In the genomic region with DNA sequence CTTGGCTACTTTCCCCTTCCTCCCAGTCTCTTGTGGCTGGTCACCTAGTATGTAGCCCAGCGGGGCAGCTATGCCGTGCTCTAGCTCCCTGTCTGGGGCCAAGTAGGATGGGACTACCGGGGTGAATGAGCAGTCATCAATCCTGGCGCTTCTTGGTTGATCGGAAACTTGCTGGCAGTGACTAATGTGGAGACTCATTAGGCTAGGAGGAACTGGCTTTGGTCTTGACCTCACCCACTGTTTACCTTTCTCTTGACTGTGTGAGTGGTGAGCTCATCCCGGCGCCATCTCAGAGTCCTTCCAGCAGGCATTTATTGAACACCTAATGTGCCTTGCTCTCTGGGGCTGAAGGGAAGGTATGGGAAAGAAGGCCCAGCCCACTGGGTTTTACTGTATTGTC, we compare ENCODE assay signal across 8 cellular contexts. TPM values are rescaled to one million over a fixed set of nuclear protein-coding genes. Genes with fewer than 3 reads are reported as not detected.
A peak's percentile ranks its signal among the peaks of the same experiment; 100 is the strongest.
DNase-seq lines count a peak whose midpoint lies in the region; ATAC-seq and TF ChIP-seq lines count a peak whose summit lies in the region.

No MANE protein-coding gene starts in this region.

- H3K9me3 ChIP-seq in left ventricle myocardium inferior (replicated peaks) = no peaks in the 10 kb centered on the region
- H3K9me3 ChIP-seq in testis = no peaks in the 10 kb centered on the region

- intact Hi-C loops in left ventricle myocardium inferior (cut with micrococcal nuclease) = no loop called here
- intact Hi-C loops in Right ventricle myocardium inferior (cut with DNase I) = loop anchor here (10.0 kb wide), 1 partner anchor 45 kb away; no protein-coding TSS in a partner anchor
- intact Hi-C loops in lower leg skin (cut with DNase I; ENCODE audit: low total_unique reads) = no loop called here
- intact Hi-C loops in testis (cut with DNase I; ENCODE audit: low total_unique reads) = no loop called here

- H3K4me1 ChIP-seq in left ventricle myocardium inferior (peaks cover 96% of the 10 kb centered on the region), testis (peaks cover 81% of the 10 kb centered on the region)

- no peak for TF ChIP-seq CTCF in left ventricle myocardium inferior (IDR thresholded peaks at IDR 0.05; ENCODE audit: borderline replicate concordance)
- TF ChIP-seq CTCF in astrocyte of the cerebellum (IDR thresholded peaks at IDR 0.05; ENCODE audit: low read depth, low read length, missing control alignments) = no peak
- TF ChIP-seq CTCF in lower leg skin (IDR thresholded peaks at IDR 0.05) = no peak
- no peak for TF ChIP-seq CTCF in testis (IDR thresholded peaks at IDR 0.05)

- TF ChIP-seq POLR2A in lower leg skin (IDR thresholded peaks at IDR 0.05) = no peak
- TF ChIP-seq POLR2A in testis (IDR thresholded peaks at IDR 0.05) = no peak

- H3K27me3 ChIP-seq in left ventricle myocardium inferior (ENCODE audit: low read depth) = no peaks in the 10 kb centered on the region
- H3K27me3 ChIP-seq in testis = no peaks in the 10 kb centered on the region

- WGBS in lower leg skin, 2 donors = 45 to 63% methylated on average over 7 of the region's 7 CpGs
- WGBS in testis, 2 donors = 81 to 93% methylated on average over 7 of the region's 7 CpGs

- H3K27ac ChIP-seq in left ventricle myocardium inferior (replicated peaks) (peak overlapping the region; percentile 57), testis (peak overlapping the region in 1 of 2 donors; percentile 85)

- H3K4me3 ChIP-seq in left ventricle myocardium inferior (no peak overlapping the region), astrocyte of the cerebellum (ENCODE audit: low read depth, low read length) (no peak overlapping the region), lower leg skin (ENCODE audit: low read depth, poor library complexity, severe bottlenecking) (no peak overlapping the region), testis (no peak overlapping the region)

- ATAC-seq in Right ventricle myocardium inferior = no peak
- ATAC-seq in GM18502 (IDR thresholded peaks at IDR 0.05; ENCODE audit: poor library complexity, unreplicated experiment) = no peak
- ATAC-seq in GM21367 (IDR thresholded peaks at IDR 0.05; ENCODE audit: unreplicated experiment) = no peak

- in situ Hi-C loops in astrocyte of the cerebellum (cut with HindIII; ENCODE audit: low sequenced_read_pairs) = no loop called here

- DNase-seq in left ventricle myocardium inferior (no peak), Right ventricle myocardium inferior (ENCODE audit: missing footprints) (no peak), astrocyte of the cerebellum (ENCODE audit: low read depth) (peak; percentile 34), lower leg skin (ENCODE audit: low spot score in 2 of 2) (peak; percentile 42 to 84), testis (no peak)
- DNase-seq in stimulated activated CD4-positive, alpha-beta T cell treated with anti-CD3 and anti-CD28 coated beads, Interleukin-4, amount 100 ng/mL, for 1 hour = no peak

- H3K36me3 ChIP-seq in left ventricle myocardium inferior (no peaks in the 10 kb centered on the region), testis (ENCODE audit: low read depth, missing control alignments) (no peaks in the 10 kb centered on the region)

RNA-seq across cellular contexts. Expression of gene PLEKHG3, which starts 16.0 kb away (rescaled TPM):
- total RNA-seq in left ventricle myocardium inferior (16.5 TPM), Right ventricle myocardium inferior (19.6 TPM), lower leg skin (100 to 1,000 TPM in 3 of 4 donors, 10 to 100 TPM in 1; 92.9 to 178 (median 125) TPM), testis (10 to 100 TPM; 20.1 to 20.6 TPM)
- 21.6 TPM for polyA plus RNA-seq in testis (ENCODE audit: insufficient read depth, low read depth, low replicate concordance)

Comparison
In these comparisons a context has a peak if more than half of its experiments do, and no peak if none do; other contexts are left out.
1. DNase-seq: peak in astrocyte of the cerebellum (single experiment) and lower leg skin (2 of 2); none in left ventricle myocardium inferior (single experiment), Right ventricle myocardium inferior (single experiment), stimulated activated CD4-positive, alpha-beta T cell treated with anti-CD3 and anti-CD28 coated beads, Interleukin-4, amount 100 ng/mL, for 1 hour (single experiment) and testis (single experiment).